Comparison of ENCODE assay signal across 1 cellular context in the genomic region with DNA sequence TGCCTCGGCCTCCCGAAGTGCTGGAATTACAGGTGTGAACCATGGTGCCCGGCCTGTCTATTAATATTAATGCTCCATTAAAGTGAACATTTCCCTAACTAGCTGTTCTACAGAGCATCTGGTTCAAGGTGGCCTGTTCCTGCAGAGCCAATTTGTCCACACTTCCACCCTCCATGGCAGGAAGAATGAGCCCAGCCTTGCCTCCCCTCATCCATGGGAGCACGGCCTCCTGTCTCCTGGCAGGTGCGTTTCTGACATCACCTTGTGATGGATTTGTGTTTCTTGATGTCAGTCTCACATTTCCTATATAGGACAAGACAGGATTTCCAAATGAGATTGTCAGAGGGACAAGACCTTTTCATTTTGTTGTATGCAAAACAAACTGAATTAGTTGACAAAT.
TF ChIP-seq lines count a peak whose summit lies in the region.

No MANE protein-coding gene starts in this region.

TF ChIP-seq in H1, 55 proteins besides CTCF, POLR2A, EP300 and RAD21 (continued from another document):
- TF ChIP-seq YY1 (IDR thresholded peaks at IDR 0.05; ENCODE audit: low read depth, low read length), result no peak
